Comparison of ENCODE assay signal across 1 cellular context in genomic region chr1:151292207-151293030, GRCh38.
TF ChIP-seq lines count a peak whose summit lies in the region.

No MANE protein-coding gene starts in this region.

TF ChIP-seq in IMR-90, 13 proteins besides CTCF, POLR2A, EP300 and RAD21:
- TF ChIP-seq CEBPB (IDR thresholded peaks at IDR 0.05; ENCODE audit: low read depth, low read length) (no peak), CHD1 (IDR thresholded peaks at IDR 0.05; ENCODE audit: low read depth, low read length) (no peak), FOS (IDR thresholded peaks at IDR 0.05; ENCODE audit: low read depth, low read length) (no peak), RCOR1 (IDR thresholded peaks at IDR 0.05; ENCODE audit: insufficient replicate concordance, low read length) (no peak), BHLHE40 (IDR thresholded peaks at IDR 0.05; ENCODE audit: low read depth, low read length) (no peak), MAZ (IDR thresholded peaks at IDR 0.05; ENCODE audit: borderline replicate concordance, low read depth, low read length) (no peak), SMC3 (IDR thresholded peaks at IDR 0.05; ENCODE audit: low read depth, low read length) (no peak), MXI1 (IDR thresholded peaks at IDR 0.05; ENCODE audit: borderline replicate concordance, low read depth, low read length) (no peak), NFE2L2 (IDR thresholded peaks at IDR 0.05; ENCODE audit: low read depth, low read length) (no peak), RFX5 (IDR thresholded peaks at IDR 0.05; ENCODE audit: low read depth, low read length) (no peak), MAFK (IDR thresholded peaks at IDR 0.05; ENCODE audit: low read depth, low read length) (no peak), ELK1 (IDR thresholded peaks at IDR 0.05; ENCODE audit: borderline replicate concordance, low read depth, low read length) (no peak)
- TF ChIP-seq, protein P1, sequence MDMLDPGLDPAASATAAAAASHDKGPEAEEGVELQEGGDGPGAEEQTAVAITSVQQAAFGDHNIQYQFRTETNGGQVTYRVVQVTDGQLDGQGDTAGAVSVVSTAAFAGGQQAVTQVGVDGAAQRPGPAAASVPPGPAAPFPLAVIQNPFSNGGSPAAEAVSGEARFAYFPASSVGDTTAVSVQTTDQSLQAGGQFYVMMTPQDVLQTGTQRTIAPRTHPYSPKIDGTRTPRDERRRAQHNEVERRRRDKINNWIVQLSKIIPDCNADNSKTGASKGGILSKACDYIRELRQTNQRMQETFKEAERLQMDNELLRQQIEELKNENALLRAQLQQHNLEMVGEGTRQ (IDR thresholded peaks at IDR 0.05; ENCODE audit: low read depth, low read length) = no peak
